1 cellular context compared by ENCODE assay signal in the genomic region with DNA sequence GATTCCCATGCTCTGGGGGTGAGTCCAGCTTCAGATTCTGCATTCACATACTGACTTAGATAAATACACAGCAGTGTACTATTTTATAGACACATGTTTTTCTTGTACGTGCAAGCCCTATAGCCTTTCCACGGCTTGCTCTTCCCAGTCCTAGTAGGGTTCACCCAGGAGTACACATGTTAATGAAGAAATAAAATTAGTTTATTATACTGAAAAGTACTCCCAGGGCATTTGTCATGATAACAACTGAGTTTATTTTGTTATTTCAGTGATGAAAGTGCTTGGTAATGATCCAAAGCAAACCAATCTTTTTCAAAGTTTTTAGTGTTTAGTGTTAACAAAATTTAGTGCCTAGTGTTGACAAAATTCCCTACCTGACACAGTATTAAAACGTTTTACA.
TF ChIP-seq lines count a peak whose summit lies in the region.

No MANE protein-coding gene starts in this region.

TF ChIP-seq in SK-N-SH, 30 proteins besides CTCF, POLR2A, EP300 and RAD21:
- no peak for TF ChIP-seq RFX5 (IDR thresholded peaks at IDR 0.05; ENCODE audit: low read length)
- TF ChIP-seq NFIC (IDR thresholded peaks at IDR 0.05; ENCODE audit: borderline replicate concordance), result no peak
- TF ChIP-seq MEF2A (IDR thresholded peaks at IDR 0.05; ENCODE audit: borderline replicate concordance, low read depth), result no peak
- TF ChIP-seq, protein P1, sequence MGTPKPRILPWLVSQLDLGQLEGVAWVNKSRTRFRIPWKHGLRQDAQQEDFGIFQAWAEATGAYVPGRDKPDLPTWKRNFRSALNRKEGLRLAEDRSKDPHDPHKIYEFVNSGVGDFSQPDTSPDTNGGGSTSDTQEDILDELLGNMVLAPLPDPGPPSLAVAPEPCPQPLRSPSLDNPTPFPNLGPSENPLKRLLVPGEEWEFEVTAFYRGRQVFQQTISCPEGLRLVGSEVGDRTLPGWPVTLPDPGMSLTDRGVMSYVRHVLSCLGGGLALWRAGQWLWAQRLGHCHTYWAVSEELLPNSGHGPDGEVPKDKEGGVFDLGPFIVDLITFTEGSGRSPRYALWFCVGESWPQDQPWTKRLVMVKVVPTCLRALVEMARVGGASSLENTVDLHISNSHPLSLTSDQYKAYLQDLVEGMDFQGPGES (IDR thresholded peaks at IDR 0.05; ENCODE audit: low read depth, low read length), result no peak
- TF ChIP-seq, protein P2, sequence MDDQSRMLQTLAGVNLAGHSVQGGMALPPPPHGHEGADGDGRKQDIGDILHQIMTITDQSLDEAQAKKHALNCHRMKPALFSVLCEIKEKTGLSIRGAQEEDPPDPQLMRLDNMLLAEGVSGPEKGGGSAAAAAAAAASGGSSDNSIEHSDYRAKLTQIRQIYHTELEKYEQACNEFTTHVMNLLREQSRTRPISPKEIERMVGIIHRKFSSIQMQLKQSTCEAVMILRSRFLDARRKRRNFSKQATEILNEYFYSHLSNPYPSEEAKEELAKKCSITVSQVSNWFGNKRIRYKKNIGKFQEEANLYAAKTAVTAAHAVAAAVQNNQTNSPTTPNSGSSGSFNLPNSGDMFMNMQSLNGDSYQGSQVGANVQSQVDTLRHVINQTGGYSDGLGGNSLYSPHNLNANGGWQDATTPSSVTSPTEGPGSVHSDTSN (IDR thresholded peaks at IDR 0.05), result no peak
- TF ChIP-seq FOXJ3 (CRISPR knock-in tag; IDR thresholded peaks at IDR 0.05), result no peak
- TF ChIP-seq SIN3A (IDR thresholded peaks at IDR 0.05; ENCODE audit: borderline replicate concordance, low read depth, low read length), result no peak
- no peak for TF ChIP-seq GATA2 (CRISPR knock-in tag; IDR thresholded peaks at IDR 0.05)
- TF ChIP-seq, protein P3, sequence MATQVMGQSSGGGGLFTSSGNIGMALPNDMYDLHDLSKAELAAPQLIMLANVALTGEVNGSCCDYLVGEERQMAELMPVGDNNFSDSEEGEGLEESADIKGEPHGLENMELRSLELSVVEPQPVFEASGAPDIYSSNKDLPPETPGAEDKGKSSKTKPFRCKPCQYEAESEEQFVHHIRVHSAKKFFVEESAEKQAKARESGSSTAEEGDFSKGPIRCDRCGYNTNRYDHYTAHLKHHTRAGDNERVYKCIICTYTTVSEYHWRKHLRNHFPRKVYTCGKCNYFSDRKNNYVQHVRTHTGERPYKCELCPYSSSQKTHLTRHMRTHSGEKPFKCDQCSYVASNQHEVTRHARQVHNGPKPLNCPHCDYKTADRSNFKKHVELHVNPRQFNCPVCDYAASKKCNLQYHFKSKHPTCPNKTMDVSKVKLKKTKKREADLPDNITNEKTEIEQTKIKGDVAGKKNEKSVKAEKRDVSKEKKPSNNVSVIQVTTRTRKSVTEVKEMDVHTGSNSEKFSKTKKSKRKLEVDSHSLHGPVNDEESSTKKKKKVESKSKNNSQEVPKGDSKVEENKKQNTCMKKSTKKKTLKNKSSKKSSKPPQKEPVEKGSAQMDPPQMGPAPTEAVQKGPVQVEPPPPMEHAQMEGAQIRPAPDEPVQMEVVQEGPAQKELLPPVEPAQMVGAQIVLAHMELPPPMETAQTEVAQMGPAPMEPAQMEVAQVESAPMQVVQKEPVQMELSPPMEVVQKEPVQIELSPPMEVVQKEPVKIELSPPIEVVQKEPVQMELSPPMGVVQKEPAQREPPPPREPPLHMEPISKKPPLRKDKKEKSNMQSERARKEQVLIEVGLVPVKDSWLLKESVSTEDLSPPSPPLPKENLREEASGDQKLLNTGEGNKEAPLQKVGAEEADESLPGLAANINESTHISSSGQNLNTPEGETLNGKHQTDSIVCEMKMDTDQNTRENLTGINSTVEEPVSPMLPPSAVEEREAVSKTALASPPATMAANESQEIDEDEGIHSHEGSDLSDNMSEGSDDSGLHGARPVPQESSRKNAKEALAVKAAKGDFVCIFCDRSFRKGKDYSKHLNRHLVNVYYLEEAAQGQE (IDR thresholded peaks at IDR 0.05; ENCODE audit: low read depth, low read length), result no peak
- TF ChIP-seq FOSL2 (IDR thresholded peaks at IDR 0.05; ENCODE audit: borderline replicate concordance, low read depth), result no peak
- TF ChIP-seq, protein P4, sequence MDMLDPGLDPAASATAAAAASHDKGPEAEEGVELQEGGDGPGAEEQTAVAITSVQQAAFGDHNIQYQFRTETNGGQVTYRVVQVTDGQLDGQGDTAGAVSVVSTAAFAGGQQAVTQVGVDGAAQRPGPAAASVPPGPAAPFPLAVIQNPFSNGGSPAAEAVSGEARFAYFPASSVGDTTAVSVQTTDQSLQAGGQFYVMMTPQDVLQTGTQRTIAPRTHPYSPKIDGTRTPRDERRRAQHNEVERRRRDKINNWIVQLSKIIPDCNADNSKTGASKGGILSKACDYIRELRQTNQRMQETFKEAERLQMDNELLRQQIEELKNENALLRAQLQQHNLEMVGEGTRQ (IDR thresholded peaks at IDR 0.05; ENCODE audit: borderline replicate concordance, low read depth, low read length), result no peak
- no peak for TF ChIP-seq NRF1 (IDR thresholded peaks at IDR 0.05; ENCODE audit: low read depth, low read length)
- TF ChIP-seq ELF1 (IDR thresholded peaks at IDR 0.05), result no peak
- no peak for TF ChIP-seq TAF1 (IDR thresholded peaks at IDR 0.05; ENCODE audit: borderline replicate concordance, low read depth, low read length)
- no peak for TF ChIP-seq SMC3 (IDR thresholded peaks at IDR 0.05; ENCODE audit: low read depth, low read length)
- no peak for TF ChIP-seq TEAD4 (IDR thresholded peaks at IDR 0.05; ENCODE audit: borderline replicate concordance, insufficient read depth)
- TF ChIP-seq, protein P5, sequence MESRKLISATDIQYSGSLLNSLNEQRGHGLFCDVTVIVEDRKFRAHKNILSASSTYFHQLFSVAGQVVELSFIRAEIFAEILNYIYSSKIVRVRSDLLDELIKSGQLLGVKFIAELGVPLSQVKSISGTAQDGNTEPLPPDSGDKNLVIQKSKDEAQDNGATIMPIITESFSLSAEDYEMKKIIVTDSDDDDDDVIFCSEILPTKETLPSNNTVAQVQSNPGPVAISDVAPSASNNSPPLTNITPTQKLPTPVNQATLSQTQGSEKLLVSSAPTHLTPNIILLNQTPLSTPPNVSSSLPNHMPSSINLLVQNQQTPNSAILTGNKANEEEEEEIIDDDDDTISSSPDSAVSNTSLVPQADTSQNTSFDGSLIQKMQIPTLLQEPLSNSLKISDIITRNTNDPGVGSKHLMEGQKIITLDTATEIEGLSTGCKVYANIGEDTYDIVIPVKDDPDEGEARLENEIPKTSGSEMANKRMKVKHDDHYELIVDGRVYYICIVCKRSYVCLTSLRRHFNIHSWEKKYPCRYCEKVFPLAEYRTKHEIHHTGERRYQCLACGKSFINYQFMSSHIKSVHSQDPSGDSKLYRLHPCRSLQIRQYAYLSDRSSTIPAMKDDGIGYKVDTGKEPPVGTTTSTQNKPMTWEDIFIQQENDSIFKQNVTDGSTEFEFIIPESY (IDR thresholded peaks at IDR 0.05; ENCODE audit: borderline replicate concordance, low read depth), result no peak
- no peak for TF ChIP-seq MXI1 (IDR thresholded peaks at IDR 0.05; ENCODE audit: low read depth, low read length)
- TF ChIP-seq RCOR1 (IDR thresholded peaks at IDR 0.05; ENCODE audit: low read length), result no peak
- no peak for TF ChIP-seq JUND (IDR thresholded peaks at IDR 0.05)
TF ChIP-seq in SK-N-SH: peak in this region for 0.
